Comparison of ENCODE assay signal across 8 cellular contexts in the genomic region with DNA sequence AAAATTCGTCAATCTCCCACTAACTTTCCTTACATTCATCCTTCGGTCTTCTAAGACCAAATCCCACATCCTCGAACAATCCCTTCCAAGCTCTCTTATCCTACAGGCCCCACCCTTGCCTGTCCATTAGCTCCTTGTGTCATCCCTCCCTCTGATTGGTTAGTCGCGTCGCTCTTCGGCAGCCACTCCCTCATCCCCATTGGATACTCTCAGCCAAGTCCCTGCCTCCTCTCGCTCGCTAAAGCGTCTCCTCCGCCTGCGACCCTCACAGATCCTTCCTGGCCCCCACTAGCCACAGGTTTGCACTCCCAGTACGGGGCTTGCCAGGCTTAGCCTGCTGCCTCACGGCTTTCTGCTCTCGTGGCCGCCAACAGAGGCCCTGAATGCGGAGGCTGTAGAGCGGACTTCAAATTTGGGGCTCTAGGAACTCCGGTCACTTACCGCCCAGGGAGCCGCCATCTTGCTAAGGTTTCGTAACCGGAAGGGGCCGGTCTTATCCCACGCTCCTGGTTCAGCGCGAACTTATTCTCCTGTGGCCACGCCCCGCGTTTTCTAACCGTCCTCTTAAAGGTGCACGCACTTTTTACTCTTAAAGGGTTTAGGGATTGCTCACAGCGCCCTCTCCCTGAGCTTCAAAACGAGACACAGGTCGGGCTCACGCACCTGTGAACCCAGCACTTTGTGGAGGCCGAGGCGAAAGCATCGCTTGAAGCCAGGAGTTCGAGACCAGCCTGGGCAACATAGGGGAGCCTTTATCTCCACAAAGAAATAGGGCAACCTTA. TPM values are rescaled to one million over a fixed set of nuclear protein-coding genes. Genes with fewer than 3 reads are reported as not detected.
DNase-seq lines count a peak whose midpoint lies in the region; ATAC-seq and TF ChIP-seq lines count a peak whose summit lies in the region.

A gene (minus strand): TSS at position 472 of the 782 bp plus-strand sequence. CDS start 13 bp downstream, at position 459.

- WGBS in esophagus, 2 donors = 0 to 1% methylated on average over 40 of the region's 40 CpGs

- peak; percentile 60 for TF ChIP-seq RAD21 in Ishikawa (IDR thresholded peaks at IDR 0.05; ENCODE audit: low read depth)

- DNase-seq in DMS53 treated with DMSO at 0.1 percent for 48 hours (lab: John Stamatoyannopoulos, UW; ENCODE audit: unreplicated experiment) = peak; percentile 99
- peak; percentile 89 for DNase-seq in OCI-M2 (lab: John Stamatoyannopoulos, UW; ENCODE audit: unreplicated experiment)
- peak; percentile 93 for DNase-seq in activated T-cell treated with anti-CD3 and anti-CD28 coated beads for 4 hours
- DNase-seq in stimulated activated CD8-positive, alpha-beta memory T cell treated with anti-CD3 and anti-CD28 coated beads, Interleukin-7, amount 100 ng/mL, for 1 hour (ENCODE audit: low read depth in 2 of 2) = peak; percentile 83 to 90

- H3K4me3 ChIP-seq in esophagus (ENCODE audit: low read depth in 1 of 2, low read length in 2 of 2) (peak within 1 kb of the TSS; percentile 79 to 86), mucosa of stomach (ENCODE audit: low read length) (peak within 1 kb of the TSS; percentile 94)

- H3K9me3 ChIP-seq in esophagus (ENCODE audit: control insufficient read depth in 2 of 2, insufficient read depth in 1 of 2, low read depth in 1 of 2, low read length in 1 of 2) (no peaks in the 10 kb centered on the region), mucosa of stomach (ENCODE audit: control insufficient read depth, low read length) (no peaks in the 10 kb centered on the region)

- H3K9ac ChIP-seq in mucosa of stomach (ENCODE audit: low read length) = peak within 1 kb of the TSS; percentile 82

- no peaks in the 10 kb centered on the region for H3K27me3 ChIP-seq in esophagus (ENCODE audit: control insufficient read depth in 1 of 2, insufficient read depth in 2 of 2, low read length in 2 of 2)
- peaks cover 4% of the 10 kb centered on the region for H3K27me3 ChIP-seq in mucosa of stomach (ENCODE audit: control insufficient read depth, insufficient read depth, low read length)

- peaks cover 3 to 9% of the 10 kb centered on the region in 2 donors for H3K4me1 ChIP-seq in esophagus (ENCODE audit: control insufficient read depth in 2 of 2, insufficient read depth in 2 of 2, low read length in 1 of 2)
- H3K4me1 ChIP-seq in mucosa of stomach (ENCODE audit: control insufficient read depth, insufficient read depth, low read length) = peaks cover 7% of the 10 kb centered on the region

- H3K27ac ChIP-seq in esophagus (ENCODE audit: low read depth in 2 of 2, low read length in 1 of 2) = peak within 1 kb of the TSS; percentile 90 to 100

- H3K36me3 ChIP-seq in esophagus (ENCODE audit: control insufficient read depth in 2 of 2, insufficient read depth in 2 of 2, low read length in 1 of 2) (peaks cover 0 to 2% of the 10 kb centered on the region in 2 donors), mucosa of stomach (ENCODE audit: control insufficient read depth, insufficient read depth, low read length) (no peaks in the 10 kb centered on the region)

- no peak for TF ChIP-seq EP300 in Ishikawa (IDR thresholded peaks at IDR 0.05; ENCODE audit: borderline replicate concordance)

- peak; percentile 80 for ATAC-seq in GM21576 (IDR thresholded peaks at IDR 0.05; ENCODE audit: unreplicated experiment)

TF ChIP-seq in Ishikawa, 13 proteins besides CTCF, POLR2A, EP300 and RAD21:
- TF ChIP-seq NFIC (IDR thresholded peaks at IDR 0.05) = no peak
- peak; percentile 94 for TF ChIP-seq CEBPB (IDR thresholded peaks at IDR 0.05)
- TF ChIP-seq, protein P1, sequence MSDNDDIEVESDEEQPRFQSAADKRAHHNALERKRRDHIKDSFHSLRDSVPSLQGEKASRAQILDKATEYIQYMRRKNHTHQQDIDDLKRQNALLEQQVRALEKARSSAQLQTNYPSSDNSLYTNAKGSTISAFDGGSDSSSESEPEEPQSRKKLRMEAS (IDR thresholded peaks at IDR 0.05) = peak; percentile 80
- 0 out of 2 replicates have a peak, but pooled peaks have one; percentile 65 for TF ChIP-seq ZBTB7A (IDR thresholded peaks at IDR 0.05; ENCODE audit: low read depth)
- TF ChIP-seq CREB1 (IDR thresholded peaks at IDR 0.05; ENCODE audit: low read depth) = no peak
- peak; percentile 88 for TF ChIP-seq TAF1 (IDR thresholded peaks at IDR 0.05; ENCODE audit: low read depth)
- TF ChIP-seq YY1 (IDR thresholded peaks at IDR 0.05; ENCODE audit: low read depth) = peak; percentile 97
TF ChIP-seq in Ishikawa: peak in this region for 5.

RNA-seq across cellular contexts. Expression of the gene that starts here (rescaled TPM):
- 10 to 100 TPM; 22.6 to 38.9 TPM for polyA plus RNA-seq in esophagus

Comparison
In these comparisons a context has a peak if more than half of its experiments do, and no peak if none do; other contexts are left out.
1. Peak in every context shown above with its lines: DNase-seq, ATAC-seq, H3K4me3 ChIP-seq and H3K27ac ChIP-seq.